Comparison of ENCODE assay signal across 13 cellular contexts in genomic region chr19:12482505-12482886, GRCh38. TPM values are rescaled to one million over a fixed set of nuclear protein-coding genes. Genes with fewer than 3 reads are reported as not detected.
DNase-seq lines count a peak whose midpoint lies in the region; ATAC-seq and TF ChIP-seq lines count a peak whose summit lies in the region.
"Had no signal": no experiment of that assay in that cellular context is flagged by ENCODE, and none has a peak within 500 bp of the region (broad histone marks: within the 10 kb centered on the region; RNA-seq: fewer than 3 reads in every experiment).

No MANE protein-coding gene starts in this region.

- no peak for DNase-seq in activated naive CD4-positive, alpha-beta T cell (lab: John Stamatoyannopoulos, UW)
- DNase-seq in NB4 (ENCODE audit: low read depth) = peak; percentile 35
- no peak for DNase-seq in effector memory CD8-positive, alpha-beta T cell
- DNase-seq in stimulated activated naive CD8-positive, alpha-beta T cell treated with anti-CD3 and anti-CD28 coated beads, Interleukin-15, amount 100 ng/mL, for 72 hours = no peak
- DNase-seq in tibial artery = no peak
- DNase-seq in G401 (ENCODE audit: low spot score) = no peak
- no peak for DNase-seq in tibial nerve (ENCODE audit: low spot score in 2 of 2)
- DNase-seq: activated CD8-positive, alpha-beta memory T cell treated with anti-CD3 and anti-CD28 coated beads for 24 hours; amygdala; DMS53; lower lobe of right lung; uterus had no signal

- H3K27me3 ChIP-seq in tibial artery = no peaks in the 10 kb centered on the region
- H3K27me3 ChIP-seq in tibial nerve = no peaks in the 10 kb centered on the region
- H3K27me3 ChIP-seq: uterus had no signal

- no peaks in the 10 kb centered on the region for H3K27me3 Mint-ChIP-seq in activated naive CD4-positive, alpha-beta T cell treated with anti-CD3 and anti-CD28 coated beads, Interleukin-2, amount 50 U/mL, for 24 hours
- H3K27me3 Mint-ChIP-seq in effector memory CD8-positive, alpha-beta T cell = no peaks in the 10 kb centered on the region
- H3K27me3 Mint-ChIP-seq in stimulated activated naive CD8-positive, alpha-beta T cell treated with anti-CD3 and anti-CD28 coated beads, Interleukin-15, amount 100 ng/mL, for 72 hours = no peaks in the 10 kb centered on the region

- H3K4me1 Mint-ChIP-seq in activated naive CD4-positive, alpha-beta T cell treated with anti-CD3 and anti-CD28 coated beads, Interleukin-2, amount 50 U/mL, for 24 hours = peaks cover 47% of the 10 kb centered on the region
- peaks cover 29 to 43% of the 10 kb centered on the region in 2 donors for H3K4me1 Mint-ChIP-seq in effector memory CD8-positive, alpha-beta T cell (ENCODE audit: low read depth in 2 of 2)
- H3K4me1 Mint-ChIP-seq in stimulated activated naive CD8-positive, alpha-beta T cell treated with anti-CD3 and anti-CD28 coated beads, Interleukin-15, amount 100 ng/mL, for 72 hours = peaks cover 51% of the 10 kb centered on the region

- intact Hi-C loops in tibial artery (cut with DNase I; ENCODE audit: low total_unique reads) = no loop called here

- TF ChIP-seq POLR2A in NB4 (IDR thresholded peaks at IDR 0.05; ENCODE audit: extremely low read depth, insufficient read length) (no peak), tibial nerve (IDR thresholded peaks at IDR 0.05) (no peak)

- H3K4me3 ChIP-seq in NB4 (ENCODE audit: low read depth, low read length) (no peak overlapping the region), tibial artery (no peak overlapping the region), tibial nerve (no peak overlapping the region)
- H3K4me3 ChIP-seq: lower lobe of right lung, uterus had no signal

- TF ChIP-seq CTCF in NB4 (IDR thresholded peaks at IDR 0.05; ENCODE audit: low read depth, low read length) (no peak), tibial artery (IDR thresholded peaks at IDR 0.05) (no peak), tibial nerve (IDR thresholded peaks at IDR 0.05) (no peak)

- H3K9me3 Mint-ChIP-seq in activated naive CD4-positive, alpha-beta T cell treated with anti-CD3 and anti-CD28 coated beads, Interleukin-2, amount 50 U/mL, for 24 hours = no peaks in the 10 kb centered on the region
- H3K9me3 Mint-ChIP-seq in effector memory CD8-positive, alpha-beta T cell = no peaks in the 10 kb centered on the region
- no peaks in the 10 kb centered on the region for H3K9me3 Mint-ChIP-seq in stimulated activated naive CD8-positive, alpha-beta T cell treated with anti-CD3 and anti-CD28 coated beads, Interleukin-15, amount 100 ng/mL, for 72 hours

- no peaks in the 10 kb centered on the region for H3K9me3 ChIP-seq in tibial artery
- no peaks in the 10 kb centered on the region for H3K9me3 ChIP-seq in tibial nerve
- H3K9me3 ChIP-seq: lower lobe of right lung, uterus had no signal

- no peak overlapping the region for H3K27ac Mint-ChIP-seq in activated naive CD4-positive, alpha-beta T cell treated with anti-CD3 and anti-CD28 coated beads, Interleukin-2, amount 50 U/mL, for 24 hours
- peak overlapping the region; percentile 24 to 54 for H3K27ac Mint-ChIP-seq in effector memory CD8-positive, alpha-beta T cell
- no peak overlapping the region for H3K27ac Mint-ChIP-seq in stimulated activated naive CD8-positive, alpha-beta T cell treated with anti-CD3 and anti-CD28 coated beads, Interleukin-15, amount 100 ng/mL, for 72 hours

- H3K4me1 ChIP-seq in tibial artery (peaks cover 0 to 18% (median 14%) of the 10 kb centered on the region in 4 donors), tibial nerve (peaks cover 0 to 25% (median 8%) of the 10 kb centered on the region in 4 donors)
- H3K4me1 ChIP-seq: uterus had no signal

- no peaks in the 10 kb centered on the region for H3K36me3 Mint-ChIP-seq in activated naive CD4-positive, alpha-beta T cell treated with anti-CD3 and anti-CD28 coated beads, Interleukin-2, amount 50 U/mL, for 24 hours
- H3K36me3 Mint-ChIP-seq in effector memory CD8-positive, alpha-beta T cell (ENCODE audit: insufficient read depth) = no peaks in the 10 kb centered on the region

- no peak for TF ChIP-seq EP300 in tibial nerve (IDR thresholded peaks at IDR 0.05)

- H3K36me3 ChIP-seq in tibial artery (no peaks in the 10 kb centered on the region), tibial nerve (no peaks in the 10 kb centered on the region)
- H3K36me3 ChIP-seq: lower lobe of right lung, uterus had no signal

- H3K27ac ChIP-seq in tibial artery = no peak overlapping the region
- no peak overlapping the region for H3K27ac ChIP-seq in tibial nerve
- H3K27ac ChIP-seq: lower lobe of right lung, uterus had no signal

- peak overlapping the region; percentile 35 for H3K4me3 Mint-ChIP-seq in activated naive CD4-positive, alpha-beta T cell treated with anti-CD3 and anti-CD28 coated beads, Interleukin-2, amount 50 U/mL, for 24 hours
- peak overlapping the region; percentile 44 to 47 for H3K4me3 Mint-ChIP-seq in effector memory CD8-positive, alpha-beta T cell
- H3K4me3 Mint-ChIP-seq in stimulated activated naive CD8-positive, alpha-beta T cell treated with anti-CD3 and anti-CD28 coated beads, Interleukin-15, amount 100 ng/mL, for 72 hours = peak overlapping the region; percentile 13 to 62

- in situ Hi-C loops in G401 (cut with HindIII; ENCODE audit: low sequenced_read_pairs) = no loop called here

- WGBS in tibial nerve, 2 donors = 59 to 83% methylated on average over 2 of the region's 2 CpGs

- ATAC-seq in effector memory CD8-positive, alpha-beta T cell (replicated peaks) = no peak
- no peak for ATAC-seq in stimulated activated naive CD8-positive, alpha-beta T cell treated with anti-CD3 and anti-CD28 coated beads, Interleukin-15, amount 100 ng/mL, for 72 hours
- ATAC-seq: lower lobe of right lung had no signal

RNA-seq across cellular contexts. Expression of gene ZNF709, which starts 2.1 kb away (rescaled TPM):
- 6.2 and 7.6 TPM in 2 replicates for total RNA-seq in G401 (2014; rRNA removed; shearing (Covaris generic))
- 1 to 10 TPM; 2.9 to 4.8 (median 4.5) TPM for total RNA-seq in tibial nerve

RNA-seq across cellular contexts. Expression of gene ZNF443, which starts 41.7 kb away (rescaled TPM):
- total RNA-seq in G401 (2014; rRNA removed; shearing (Covaris generic)) = 4.9 and 6.3 TPM in 2 replicates
- 1 to 10 TPM; 2.8 to 4.5 (median 3.7) TPM for total RNA-seq in tibial nerve

Comparison
In these comparisons a context has a peak if more than half of its experiments do, and no peak if none do; other contexts are left out.
1. H3K27ac Mint-ChIP-seq: peak in effector memory CD8-positive, alpha-beta T cell (2 of 2); none in activated naive CD4-positive, alpha-beta T cell treated with anti-CD3 and anti-CD28 coated beads, Interleukin-2, amount 50 U/mL, for 24 hours (single experiment) and stimulated activated naive CD8-positive, alpha-beta T cell treated with anti-CD3 and anti-CD28 coated beads, Interleukin-15, amount 100 ng/mL, for 72 hours (0 of 2).
2. Peak in every context shown above with its lines, with median percentiles within 50 percentile points of each other: H3K4me3 Mint-ChIP-seq.